ENCODE assay signal across 31 cellular contexts in genomic region chr2:149224458-149224857, GRCh38.
"Had no signal": no experiment of that assay in that cellular context is flagged by ENCODE, and none has a peak within 500 bp of the region (broad histone marks: within the 10 kb centered on the region; RNA-seq: fewer than 3 reads in every experiment).

No MANE protein-coding gene starts in this region.

- H3K4me1 ChIP-seq: adrenal gland, breast epithelium had no signal

- H3K27ac ChIP-seq: adrenal gland, body of pancreas, breast epithelium, PC-9 had no signal

- H3K4me1 Mint-ChIP-seq: activated CD4-positive, alpha-beta T cell treated with anti-CD3 and anti-CD28 coated beads for 36 hours; activated CD4-positive, alpha-beta T cell treated with anti-CD3 and anti-CD28 coated beads, Interleukin-2, amount 10 ng/mL, durations not matched to agents 7 days and 5 days; IgD-negative memory B cell had no signal

- H3K4me3 ChIP-seq: adrenal gland, body of pancreas, breast epithelium, PC-9 had no signal

- H3K4me3 Mint-ChIP-seq: activated CD4-positive, alpha-beta T cell treated with anti-CD3 and anti-CD28 coated beads for 36 hours; activated CD4-positive, alpha-beta T cell treated with anti-CD3 and anti-CD28 coated beads, Interleukin-2, amount 10 ng/mL, durations not matched to agents 7 days and 5 days; activated CD8-positive, alpha-beta T cell treated with anti-CD3 and anti-CD28 coated beads, Interleukin-2, amount 10 ng/mL, durations not matched to agents 7 days and 5 days; activated naive CD4-positive, alpha-beta T cell treated with anti-CD3 and anti-CD28 coated beads for 36 hours; activated T-cell treated with anti-CD3 and anti-CD28 coated beads, Interleukin-2, amount 50 U/mL, for 4 hours; activated T-helper 1 cell treated with anti-CD3 and anti-CD28 coated beads, Interleukin-12 subunit alpha, Interleukin-12 subunit beta, Interleukin-2, Interleukin-4 antibody, amounts not matched to agents 30 ng/mL and 10 ng/mL and 1 ng/mL, durations not matched to agents 14 hours and 24 hours and 36 hours; IgD-negative memory B cell; T-helper 1 cell treated with Interleukin-12 subunit alpha and Interleukin-12 subunit beta and Interleukin-4 antibody, amounts not matched to agents 30 μg/mL and 1 μg/mL, for 36 hours; T-helper 2 cell treated with Interferon-gamma antibody and Interleukin-4, amounts not matched to agents 5 μg/mL and 100 μg/mL, for 36 hours; WTC11 had no signal

- H3K36me3 ChIP-seq: adrenal gland, breast epithelium had no signal

- H3K27me3 ChIP-seq: adrenal gland, body of pancreas, breast epithelium had no signal

- H3K9me3 ChIP-seq: adrenal gland, body of pancreas, breast epithelium had no signal

- H3K27ac Mint-ChIP-seq: activated CD4-positive, alpha-beta T cell treated with anti-CD3 and anti-CD28 coated beads for 36 hours; activated CD4-positive, alpha-beta T cell treated with anti-CD3 and anti-CD28 coated beads, Interleukin-2, amount 10 ng/mL, durations not matched to agents 7 days and 5 days; activated CD8-positive, alpha-beta T cell treated with anti-CD3 and anti-CD28 coated beads, Interleukin-2, amount 10 ng/mL, durations not matched to agents 7 days and 5 days; activated naive CD4-positive, alpha-beta T cell treated with anti-CD3 and anti-CD28 coated beads for 36 hours; activated naive CD4-positive, alpha-beta T cell treated with anti-CD3 and anti-CD28 coated beads, Interleukin-2, amount 50 U/mL, for 72 hours; activated T-helper 1 cell treated with anti-CD3 and anti-CD28 coated beads, Interleukin-12 subunit alpha, Interleukin-12 subunit beta, Interleukin-2, Interleukin-4 antibody, amounts not matched to agents 30 ng/mL and 10 ng/mL and 1 ng/mL, durations not matched to agents 14 hours and 24 hours and 36 hours; IgD-negative memory B cell; T-helper 1 cell treated with Interleukin-12 subunit alpha and Interleukin-12 subunit beta and Interleukin-4 antibody, amounts not matched to agents 30 μg/mL and 1 μg/mL, for 36 hours; T-helper 2 cell treated with Interferon-gamma antibody and Interleukin-4, amounts not matched to agents 5 μg/mL and 100 μg/mL, for 36 hours; WTC11 had no signal

- H3K4me2 ChIP-seq: PC-9 had no signal

- DNase-seq: activated CD4-positive, alpha-beta T cell treated with anti-CD3 and anti-CD28 coated beads for 36 hours; activated CD4-positive, alpha-beta T cell treated with anti-CD3 and anti-CD28 coated beads, Interleukin-2, amount 10 ng/mL, durations not matched to agents 7 days and 5 days; activated CD4-positive, alpha-beta T cell treated with anti-CD3 and anti-CD28 coated beads, Interleukin-2, amount 50 U/mL, for 48 hours; activated CD8-positive, alpha-beta T cell treated with anti-CD3 and anti-CD28 coated beads, Interleukin-2, amount 10 ng/mL, durations not matched to agents 7 days and 5 days; activated gamma-delta T cell treated with Interleukin-2 at 50 U/mL for 16 hours; activated naive CD4-positive, alpha-beta T cell treated with anti-CD3 and anti-CD28 coated beads for 36 hours; activated T-cell treated with anti-CD3 and anti-CD28 coated beads, Interleukin-2, amount 50 U/mL, for 4 hours; adrenal gland; body of pancreas; caudate nucleus; Karpas-422; KBM-7; NCI-H1048; NCI-H1105 treated with DMSO at 0.1 percent for 48 hours; NCI-H1436; NCI-H1694; NCI-H1930; NCI-H2081 treated with DMSO at 0.1 percent for 48 hours; NCI-H510A; NCI-H526; NCI-H748 treated with DMSO at 0.1 percent for 48 hours; NK-92 treated with Interleukin-12 subunit alpha and Interleukin-12 subunit beta, amount 100 ng/mL, for 24 hours; PC-9; Right ventricle myocardium superior had no signal

- H3K36me3 Mint-ChIP-seq: activated naive CD4-positive, alpha-beta T cell treated with anti-CD3 and anti-CD28 coated beads, Interleukin-2, amount 50 U/mL, for 72 hours; WTC11 had no signal

- H3K9me3 Mint-ChIP-seq: activated CD4-positive, alpha-beta T cell treated with anti-CD3 and anti-CD28 coated beads, Interleukin-2, amount 10 ng/mL, durations not matched to agents 7 days and 5 days; activated naive CD4-positive, alpha-beta T cell treated with anti-CD3 and anti-CD28 coated beads for 36 hours; activated T-cell treated with anti-CD3 and anti-CD28 coated beads, Interleukin-2, amount 50 U/mL, for 4 hours; activated T-helper 1 cell treated with anti-CD3 and anti-CD28 coated beads, Interleukin-12 subunit alpha, Interleukin-12 subunit beta, Interleukin-2, Interleukin-4 antibody, amounts not matched to agents 30 ng/mL and 10 ng/mL and 1 ng/mL, durations not matched to agents 14 hours and 24 hours and 36 hours; IgD-negative memory B cell; T-helper 1 cell treated with Interleukin-12 subunit alpha and Interleukin-12 subunit beta and Interleukin-4 antibody, amounts not matched to agents 30 μg/mL and 1 μg/mL, for 36 hours; T-helper 2 cell treated with Interferon-gamma antibody and Interleukin-4, amounts not matched to agents 5 μg/mL and 100 μg/mL, for 36 hours; WTC11 had no signal
